ENCODE assay signal across 10 cellular contexts in the genomic region with DNA sequence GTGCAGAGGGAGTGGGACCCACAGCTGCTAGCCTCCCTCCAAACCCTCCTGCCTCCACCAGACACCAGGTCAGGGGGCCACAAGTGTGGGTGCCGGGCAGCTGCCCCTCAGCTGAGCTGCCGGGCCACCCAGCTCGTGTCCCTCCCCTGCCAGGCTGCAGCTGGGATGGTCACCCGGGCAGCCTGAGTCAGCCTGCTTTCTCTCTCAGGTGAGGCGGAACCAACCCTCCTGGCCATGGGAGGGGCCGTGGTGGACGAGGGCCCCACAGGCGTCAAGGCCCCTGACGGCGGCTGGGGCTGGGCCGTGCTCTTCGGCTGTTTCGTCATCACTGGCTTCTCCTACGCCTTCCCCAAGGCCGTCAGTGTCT. TPM values are rescaled to one million over a fixed set of nuclear protein-coding genes. Genes with fewer than 3 reads are reported as not detected.
DNase-seq lines count a peak whose midpoint lies in the region; ATAC-seq and TF ChIP-seq lines count a peak whose summit lies in the region.
"Had no signal": no experiment of that assay in that cellular context is flagged by ENCODE, and none has a peak within 500 bp of the region (broad histone marks: within the 10 kb centered on the region; RNA-seq: fewer than 3 reads in every experiment).

No MANE protein-coding gene starts in this region.

- no peaks in the 10 kb centered on the region for H3K27me3 Mint-ChIP-seq in activated naive CD4-positive, alpha-beta T cell treated with anti-CD3 and anti-CD28 coated beads, Interleukin-2, amount 50 U/mL, for 24 hours
- H3K27me3 Mint-ChIP-seq: CD4-positive, CD25-positive, alpha-beta regulatory T cell had no signal

- TF ChIP-seq POLR2A in upper lobe of left lung (IDR thresholded peaks at IDR 0.05): no peak

- TF ChIP-seq EP300 in upper lobe of left lung (IDR thresholded peaks at IDR 0.05): no peak

- no peak overlapping the region for H2BK5ac ChIP-seq in mesenchymal stem cell (ENCODE audit: low read depth, low read length, poor library complexity, severe bottlenecking)

- H3K23ac ChIP-seq in mesenchymal stem cell (ENCODE audit: low read length in 2 of 2): peak overlapping the region in 1 of 2 experiments; percentile 67

- H2BK15ac ChIP-seq in mesenchymal stem cell (ENCODE audit: low read depth, poor library complexity, severe bottlenecking): no peak overlapping the region

- H3K27ac ChIP-seq in WERI-Rb-1: peak overlapping the region; percentile 26
- peak overlapping the region; percentile 6 for H3K27ac ChIP-seq in mesenchymal stem cell (ENCODE audit: low read length, poor library complexity, severe bottlenecking)
- H3K27ac ChIP-seq in upper lobe of left lung: peak overlapping the region; percentile 9 to 86 (median 32)
- H3K27ac ChIP-seq: SK-N-MC had no signal

- H2AK5ac ChIP-seq in mesenchymal stem cell (ENCODE audit: low read length, severe bottlenecking): peak overlapping the region; percentile 50

- H3K4me3 ChIP-seq in WERI-Rb-1 (ENCODE audit: low read depth, low read length) (no peak overlapping the region), mesenchymal stem cell (ENCODE audit: insufficient read depth in 1 of 2, low read depth in 1 of 2, low read length in 2 of 2) (no peak overlapping the region), upper lobe of left lung (no peak overlapping the region)
- H3K4me3 ChIP-seq: SK-N-MC had no signal

- peaks cover 36% of the 10 kb centered on the region for H3K4me1 Mint-ChIP-seq in activated naive CD4-positive, alpha-beta T cell treated with anti-CD3 and anti-CD28 coated beads, Interleukin-2, amount 50 U/mL, for 24 hours

- H3K36me3 ChIP-seq in WERI-Rb-1 (peaks cover 23% of the 10 kb centered on the region), mesenchymal stem cell (ENCODE audit: control insufficient read depth in 1 of 2, insufficient read depth in 2 of 2, low read depth in 1 of 2, low read length in 2 of 2) (peaks cover 34 to 68% of the 10 kb centered on the region in 2 experiments), upper lobe of left lung (peaks cover 4 to 40% (median 16%) of the 10 kb centered on the region in 4 donors)

- H3K4me1 ChIP-seq in mesenchymal stem cell (ENCODE audit: control insufficient read depth, insufficient read depth, low read depth, low read length) (peaks cover 90% of the 10 kb centered on the region), upper lobe of left lung (peaks cover 67 to 95% (median 84%) of the 10 kb centered on the region in 4 donors)

- H3K14ac ChIP-seq in mesenchymal stem cell (ENCODE audit: low read length in 2 of 2): no peak overlapping the region

- H3K27me3 ChIP-seq in WERI-Rb-1 (ENCODE audit: insufficient read depth, low read depth, severe bottlenecking) (no peaks in the 10 kb centered on the region), mesenchymal stem cell (ENCODE audit: control insufficient read depth in 1 of 2, insufficient read depth in 1 of 2, low read length in 2 of 2) (no peaks in the 10 kb centered on the region), upper lobe of left lung (no peaks in the 10 kb centered on the region)

- H2AFZ ChIP-seq in mesenchymal stem cell (ENCODE audit: low read depth, low read length): no peak overlapping the region

- 85% methylated on average over 15 of the region's 15 CpGs for WGBS in mesenchymal stem cell
- WGBS in upper lobe of left lung, 2 donors: 41 to 85% methylated on average over 4 to 10 of the region's 15 CpGs

- H4K8ac ChIP-seq in mesenchymal stem cell (ENCODE audit: low read length): peak overlapping the region; percentile 15

- H3K4me2 ChIP-seq in mesenchymal stem cell (ENCODE audit: low read length, poor library complexity, severe bottlenecking): no peak overlapping the region

- H4K91ac ChIP-seq in mesenchymal stem cell (ENCODE audit: low read length): no peak overlapping the region

- H3K4ac ChIP-seq in mesenchymal stem cell (ENCODE audit: low read depth in 1 of 2, low read length in 2 of 2): no peak overlapping the region

- H3K9me3 Mint-ChIP-seq in activated naive CD4-positive, alpha-beta T cell treated with anti-CD3 and anti-CD28 coated beads, Interleukin-2, amount 50 U/mL, for 24 hours: no peaks in the 10 kb centered on the region
- no peaks in the 10 kb centered on the region for H3K9me3 Mint-ChIP-seq in activated naive CD4-positive, alpha-beta T cell treated with anti-CD3 and anti-CD28 coated beads, Interleukin-2, amount 50 U/mL, for 72 hours
- H3K9me3 Mint-ChIP-seq: CD4-positive, CD25-positive, alpha-beta regulatory T cell had no signal

- no peak for DNase-seq in activated naive CD4-positive, alpha-beta T cell treated with anti-CD3 and anti-CD28 coated beads, Interleukin-2, amount 50 U/mL, for 72 hours (ENCODE audit: low spot score in 2 of 2)
- DNase-seq in WERI-Rb-1 (no peak), mesenchymal stem cell (no peak), upper lobe of left lung (peak in 1 of 2 donors; percentile 84)

- TF ChIP-seq CTCF in WERI-Rb-1 (IDR thresholded peaks at IDR 0.05; ENCODE audit: low read depth, low read length) (no peak), upper lobe of left lung (IDR thresholded peaks at IDR 0.05) (no peak)

- H3K36me3 Mint-ChIP-seq in activated naive CD4-positive, alpha-beta T cell treated with anti-CD3 and anti-CD28 coated beads, Interleukin-2, amount 50 U/mL, for 24 hours: no peaks in the 10 kb centered on the region
- H3K36me3 Mint-ChIP-seq in activated naive CD4-positive, alpha-beta T cell treated with anti-CD3 and anti-CD28 coated beads, Interleukin-2, amount 50 U/mL, for 72 hours: peaks cover 0 to 5% of the 10 kb centered on the region in 2 donors
- H3K36me3 Mint-ChIP-seq: CD4-positive, CD25-positive, alpha-beta regulatory T cell had no signal

- H3K9ac ChIP-seq in mesenchymal stem cell (ENCODE audit: low read length): no peak overlapping the region

- H3K79me1 ChIP-seq in mesenchymal stem cell (replicated peaks; ENCODE audit: low read length, poor library complexity, severe bottlenecking): peaks cover 15% of the 10 kb centered on the region

- ATAC-seq in activated naive CD4-positive, alpha-beta T cell treated with anti-CD3 and anti-CD28 coated beads, Interleukin-2, amount 50 U/mL, for 72 hours: no peak
- ATAC-seq in upper lobe of left lung (ENCODE audit: low FRiP score in 2 of 2) (no peak), HG02571 (IDR thresholded peaks at IDR 0.05; ENCODE audit: unreplicated experiment) (no peak), GM19351 (IDR thresholded peaks at IDR 0.05; ENCODE audit: unreplicated experiment) (no peak), HG03565 (IDR thresholded peaks at IDR 0.05; ENCODE audit: unreplicated experiment) (no peak)

- no peak overlapping the region for H2BK12ac ChIP-seq in mesenchymal stem cell (ENCODE audit: low read length in 2 of 2)

- H3K27ac Mint-ChIP-seq in activated naive CD4-positive, alpha-beta T cell treated with anti-CD3 and anti-CD28 coated beads, Interleukin-2, amount 50 U/mL, for 24 hours: peak overlapping the region; percentile 59
- H3K27ac Mint-ChIP-seq in activated naive CD4-positive, alpha-beta T cell treated with anti-CD3 and anti-CD28 coated beads, Interleukin-2, amount 50 U/mL, for 72 hours: peak overlapping the region in 1 of 2 donors; percentile 59

- H3K9me3 ChIP-seq in WERI-Rb-1 (ENCODE audit: severe bottlenecking) (peaks cover 3% of the 10 kb centered on the region), mesenchymal stem cell (ENCODE audit: control insufficient read depth, low read length) (no peaks in the 10 kb centered on the region), upper lobe of left lung (no peaks in the 10 kb centered on the region)

- no peak overlapping the region for H3K18ac ChIP-seq in mesenchymal stem cell (ENCODE audit: low read depth in 1 of 2, low read length in 2 of 2)

- H2BK120ac ChIP-seq in mesenchymal stem cell (ENCODE audit: low read depth, low read length): no peak overlapping the region

- no peak overlapping the region for H3K4me3 Mint-ChIP-seq in activated naive CD4-positive, alpha-beta T cell treated with anti-CD3 and anti-CD28 coated beads, Interleukin-2, amount 50 U/mL, for 24 hours

RNA-seq across cellular contexts. Expression of gene SLC16A3, which starts 6.9 kb away (rescaled TPM):
- total RNA-seq in activated naive CD4-positive, alpha-beta T cell treated with anti-CD3 and anti-CD28 coated beads, Interleukin-2, amount 50 U/mL, for 72 hours: 100 to 1,000 TPM in 1 of 2 donors, 1 to 10 TPM in 1; 8.6 to 197 TPM
- 217 TPM for polyA plus RNA-seq in mesenchymal stem cell (2013, experiment 1 of 2)
- polyA plus RNA-seq in mesenchymal stem cell (2013, experiment 2 of 2): 200 TPM
- total RNA-seq in upper lobe of left lung: 100 to 1,000 TPM in 3 of 6 donors, 10 to 100 TPM in 3; 33.5 to 134 (median 102) TPM

RNA-seq across cellular contexts. Expression of gene CCDC57, which starts 23.1 kb away (rescaled TPM):
- total RNA-seq in activated naive CD4-positive, alpha-beta T cell treated with anti-CD3 and anti-CD28 coated beads, Interleukin-2, amount 50 U/mL, for 72 hours: 10 to 100 TPM; 34.6 to 51.3 TPM
- 20.2 TPM for polyA plus RNA-seq in mesenchymal stem cell (2013, experiment 1 of 2)
- 19.0 TPM for polyA plus RNA-seq in mesenchymal stem cell (2013, experiment 2 of 2)
- 100 to 1,000 TPM in 2 of 6 donors, 10 to 100 TPM in 4; 52.9 to 204 (median 71.8) TPM for total RNA-seq in upper lobe of left lung

RNA-seq across cellular contexts. Expression of gene CSNK1D, which starts 37.7 kb away (rescaled TPM):
- total RNA-seq in activated naive CD4-positive, alpha-beta T cell treated with anti-CD3 and anti-CD28 coated beads, Interleukin-2, amount 50 U/mL, for 72 hours: 100 to 1,000 TPM; 130 to 171 TPM
- polyA plus RNA-seq in mesenchymal stem cell (2013, experiment 1 of 2): 100 TPM
- 98.8 TPM for polyA plus RNA-seq in mesenchymal stem cell (2013, experiment 2 of 2)
- 100 to 1,000 TPM in 4 of 6 donors, 10 to 100 TPM in 2; 80.6 to 228 (median 152) TPM for total RNA-seq in upper lobe of left lung
